ENCODE assay signal across 1 cellular context in the genomic region with DNA sequence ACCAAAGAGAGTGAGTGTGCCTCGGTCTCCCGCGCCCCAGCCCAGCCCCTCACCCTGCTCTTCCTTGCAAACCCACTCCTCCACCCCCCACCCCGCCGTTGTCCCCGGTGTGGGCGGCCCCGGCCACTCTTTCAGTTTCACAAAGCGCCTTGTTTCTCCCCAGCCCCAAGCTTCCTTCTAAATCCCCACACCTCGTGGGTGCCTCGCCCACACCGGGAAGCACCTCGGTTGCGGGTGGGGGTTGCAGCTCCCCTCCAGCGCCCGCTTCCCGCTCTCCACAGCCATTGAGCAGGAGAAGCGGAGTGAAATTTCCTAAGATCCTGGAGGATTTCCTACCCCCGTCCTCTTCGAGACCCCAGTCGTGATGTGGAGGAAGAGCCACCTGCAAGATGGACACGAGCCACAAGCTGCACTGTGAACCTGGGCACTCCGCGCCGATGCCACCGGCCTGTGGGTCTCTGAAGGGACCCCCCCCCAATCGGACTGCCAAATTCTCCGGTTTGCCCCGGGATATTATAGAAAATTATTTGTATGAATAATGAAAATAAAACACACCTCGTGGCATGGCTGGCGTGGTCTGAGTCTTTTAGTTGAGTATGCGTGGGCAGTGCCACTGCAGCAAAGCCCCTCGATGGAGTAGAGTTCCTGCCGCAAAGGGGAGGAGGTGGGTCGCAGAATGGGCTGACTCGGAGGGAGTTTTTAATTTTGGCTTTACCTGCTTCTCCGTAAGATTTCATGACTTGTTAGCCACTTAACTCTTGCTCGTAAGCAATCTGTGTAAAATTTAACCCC.
TF ChIP-seq lines count a peak whose summit lies in the region.

No MANE protein-coding gene starts in this region.

TF ChIP-seq in IMR-90, 13 proteins besides CTCF, POLR2A, EP300 and RAD21:
- TF ChIP-seq, protein P1, sequence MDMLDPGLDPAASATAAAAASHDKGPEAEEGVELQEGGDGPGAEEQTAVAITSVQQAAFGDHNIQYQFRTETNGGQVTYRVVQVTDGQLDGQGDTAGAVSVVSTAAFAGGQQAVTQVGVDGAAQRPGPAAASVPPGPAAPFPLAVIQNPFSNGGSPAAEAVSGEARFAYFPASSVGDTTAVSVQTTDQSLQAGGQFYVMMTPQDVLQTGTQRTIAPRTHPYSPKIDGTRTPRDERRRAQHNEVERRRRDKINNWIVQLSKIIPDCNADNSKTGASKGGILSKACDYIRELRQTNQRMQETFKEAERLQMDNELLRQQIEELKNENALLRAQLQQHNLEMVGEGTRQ (IDR thresholded peaks at IDR 0.05; ENCODE audit: low read depth, low read length), result no peak
- peak; percentile 85; the same call in 1 of the 2 replicates for TF ChIP-seq CHD1 (IDR thresholded peaks at IDR 0.05; ENCODE audit: low read depth, low read length)
- TF ChIP-seq SMC3 (IDR thresholded peaks at IDR 0.05; ENCODE audit: low read depth, low read length), result no peak
- no peak for TF ChIP-seq NFE2L2 (IDR thresholded peaks at IDR 0.05; ENCODE audit: low read depth, low read length)
- no peak for TF ChIP-seq RCOR1 (IDR thresholded peaks at IDR 0.05; ENCODE audit: insufficient replicate concordance, low read length)
- TF ChIP-seq MAFK (IDR thresholded peaks at IDR 0.05; ENCODE audit: low read depth, low read length), result no peak
- TF ChIP-seq MAZ (IDR thresholded peaks at IDR 0.05; ENCODE audit: borderline replicate concordance, low read depth, low read length), result peak; percentile 26; the same call in 1 of the 2 replicates
- no peak for TF ChIP-seq MXI1 (IDR thresholded peaks at IDR 0.05; ENCODE audit: borderline replicate concordance, low read depth, low read length)
- no peak for TF ChIP-seq CEBPB (IDR thresholded peaks at IDR 0.05; ENCODE audit: low read depth, low read length)
- TF ChIP-seq, protein P2, sequence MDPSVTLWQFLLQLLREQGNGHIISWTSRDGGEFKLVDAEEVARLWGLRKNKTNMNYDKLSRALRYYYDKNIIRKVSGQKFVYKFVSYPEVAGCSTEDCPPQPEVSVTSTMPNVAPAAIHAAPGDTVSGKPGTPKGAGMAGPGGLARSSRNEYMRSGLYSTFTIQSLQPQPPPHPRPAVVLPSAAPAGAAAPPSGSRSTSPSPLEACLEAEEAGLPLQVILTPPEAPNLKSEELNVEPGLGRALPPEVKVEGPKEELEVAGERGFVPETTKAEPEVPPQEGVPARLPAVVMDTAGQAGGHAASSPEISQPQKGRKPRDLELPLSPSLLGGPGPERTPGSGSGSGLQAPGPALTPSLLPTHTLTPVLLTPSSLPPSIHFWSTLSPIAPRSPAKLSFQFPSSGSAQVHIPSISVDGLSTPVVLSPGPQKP (IDR thresholded peaks at IDR 0.05; ENCODE audit: borderline replicate concordance, low read depth, low read length), result no peak
- TF ChIP-seq RFX5 (IDR thresholded peaks at IDR 0.05; ENCODE audit: low read depth, low read length), result no peak
- TF ChIP-seq FOS (IDR thresholded peaks at IDR 0.05; ENCODE audit: low read depth, low read length), result no peak
- no peak for TF ChIP-seq BHLHE40 (IDR thresholded peaks at IDR 0.05; ENCODE audit: low read depth, low read length)
